1 cellular context compared by ENCODE assay signal in the genomic region with DNA sequence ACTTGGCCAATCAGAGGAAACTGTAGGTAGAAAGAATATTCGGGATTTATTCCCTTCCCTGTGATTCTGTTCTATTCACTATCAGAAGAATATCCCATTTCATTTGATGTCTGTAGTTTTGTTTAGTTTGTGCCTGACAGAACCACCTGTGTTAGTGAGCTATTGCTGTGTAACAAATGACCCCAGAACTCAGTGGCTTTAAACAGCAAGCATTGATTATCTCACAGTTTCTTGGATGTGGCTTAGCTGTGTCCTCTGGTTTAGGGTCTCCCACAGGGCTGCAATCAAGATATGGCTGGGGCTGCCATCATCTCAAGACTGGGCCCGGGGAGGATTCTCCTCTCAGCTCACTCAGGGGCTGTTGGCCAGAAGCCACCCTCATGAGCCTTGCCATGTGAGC.
A peak's percentile ranks its signal among the peaks of the same experiment; 100 is the strongest.
TF ChIP-seq lines count a peak whose summit lies in the region.

No MANE protein-coding gene starts in this region.

TF ChIP-seq in K562, 482 proteins besides CTCF, POLR2A, EP300 and RAD21 (continued from another document):
- TF ChIP-seq, protein P1, sequence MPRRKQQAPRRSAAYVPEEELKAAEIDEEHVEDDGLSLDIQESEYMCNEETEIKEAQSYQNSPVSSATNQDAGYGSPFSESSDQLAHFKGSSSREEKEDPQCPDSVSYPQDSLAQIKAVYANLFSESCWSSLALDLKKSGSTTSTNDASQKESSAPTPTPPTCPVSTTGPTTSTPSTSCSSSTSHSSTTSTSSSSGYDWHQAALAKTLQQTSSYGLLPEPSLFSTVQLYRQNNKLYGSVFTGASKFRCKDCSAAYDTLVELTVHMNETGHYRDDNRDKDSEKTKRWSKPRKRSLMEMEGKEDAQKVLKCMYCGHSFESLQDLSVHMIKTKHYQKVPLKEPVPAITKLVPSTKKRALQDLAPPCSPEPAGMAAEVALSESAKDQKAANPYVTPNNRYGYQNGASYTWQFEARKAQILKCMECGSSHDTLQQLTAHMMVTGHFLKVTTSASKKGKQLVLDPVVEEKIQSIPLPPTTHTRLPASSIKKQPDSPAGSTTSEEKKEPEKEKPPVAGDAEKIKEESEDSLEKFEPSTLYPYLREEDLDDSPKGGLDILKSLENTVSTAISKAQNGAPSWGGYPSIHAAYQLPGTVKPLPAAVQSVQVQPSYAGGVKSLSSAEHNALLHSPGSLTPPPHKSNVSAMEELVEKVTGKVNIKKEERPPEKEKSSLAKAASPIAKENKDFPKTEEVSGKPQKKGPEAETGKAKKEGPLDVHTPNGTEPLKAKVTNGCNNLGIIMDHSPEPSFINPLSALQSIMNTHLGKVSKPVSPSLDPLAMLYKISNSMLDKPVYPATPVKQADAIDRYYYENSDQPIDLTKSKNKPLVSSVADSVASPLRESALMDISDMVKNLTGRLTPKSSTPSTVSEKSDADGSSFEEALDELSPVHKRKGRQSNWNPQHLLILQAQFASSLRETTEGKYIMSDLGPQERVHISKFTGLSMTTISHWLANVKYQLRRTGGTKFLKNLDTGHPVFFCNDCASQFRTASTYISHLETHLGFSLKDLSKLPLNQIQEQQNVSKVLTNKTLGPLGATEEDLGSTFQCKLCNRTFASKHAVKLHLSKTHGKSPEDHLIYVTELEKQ (CRISPR knock-in tag; IDR thresholded peaks at IDR 0.05), result no peak
- TF ChIP-seq CCNT2 (IDR thresholded peaks at IDR 0.05; ENCODE audit: borderline replicate concordance, extremely low read depth, insufficient read length, low read depth, low read length) (no peak), GATA2 (CRISPR knock-in tag; IDR thresholded peaks at IDR 0.05) (no peak), SMARCE1 (IDR thresholded peaks at IDR 0.05) (no peak), DNMT1 (IDR thresholded peaks at IDR 0.05) (no peak), RAD51 (IDR thresholded peaks at IDR 0.05; ENCODE audit: borderline replicate concordance, low read depth) (no peak), CBX3 (IDR thresholded peaks at IDR 0.05; ENCODE audit: borderline replicate concordance in 1 of 2, low read length in 2 of 2) (peak in 1 of 2 experiments; percentile 94; a peak in 2 of 3 replicates), PRMT5 (CRISPR knock-in tag; IDR thresholded peaks at IDR 0.05) (no peak), ILK (tag; IDR thresholded peaks at IDR 0.05; ENCODE audit: borderline replicate concordance, low read depth) (no peak), CBFA2T3 (IDR thresholded peaks at IDR 0.05) (no peak), ZNF445 (CRISPR knock-in tag; IDR thresholded peaks at IDR 0.05; ENCODE audit: low read depth) (no peak), RFX1 (IDR thresholded peaks at IDR 0.05) (no peak), HDAC1 (IDR thresholded peaks at IDR 0.05) (no peak), ILF3 (IDR thresholded peaks at IDR 0.05; ENCODE audit: borderline replicate concordance) (no peak), POLR3A (IDR thresholded peaks at IDR 0.05; ENCODE audit: borderline replicate concordance, extremely low read depth, insufficient read depth, insufficient read length) (no peak), NFE2L1 (tag; IDR thresholded peaks at IDR 0.05; ENCODE audit: borderline replicate concordance, low read depth) (no peak), SMARCA5 (IDR thresholded peaks at IDR 0.05) (0 out of 2 replicates have a peak, but pooled peaks have one; percentile 14), ARHGAP35 (IDR thresholded peaks at IDR 0.05; ENCODE audit: partially characterized antibody) (no peak), LCOR (CRISPR knock-in tag; IDR thresholded peaks at IDR 0.05) (no peak), RBM25 (IDR thresholded peaks at IDR 0.05; ENCODE audit: low read depth, low read length, severe bottlenecking) (peak; percentile 86), HDGF (IDR thresholded peaks at IDR 0.05) (no peak), STAT5B (CRISPR knock-in tag; IDR thresholded peaks at IDR 0.05) (no peak), ZNF217 (CRISPR knock-in tag; IDR thresholded peaks at IDR 0.05) (no peak), LEF1 (IDR thresholded peaks at IDR 0.05) (no peak), HSF4 (CRISPR knock-in tag; IDR thresholded peaks at IDR 0.05; ENCODE audit: borderline replicate concordance) (no peak), CREB1 (IDR thresholded peaks at IDR 0.05) (no peak), CREB1 (CRISPR knock-in tag; IDR thresholded peaks at IDR 0.05) (no peak), HIVEP1 (CRISPR knock-in tag; IDR thresholded peaks at IDR 0.05) (no peak), CBX1 (IDR thresholded peaks at IDR 0.05; ENCODE audit: low read depth) (peak; percentile 66; the same call in 1 of the 2 replicates), RBM34 (IDR thresholded peaks at IDR 0.05; ENCODE audit: borderline replicate concordance, insufficient read depth, low read length) (no peak), KDM1A (IDR thresholded peaks at IDR 0.05) (peak; percentile 41 to 72; a peak in 3 of 4 replicates), RFX7 (CRISPR knock-in tag; IDR thresholded peaks at IDR 0.05) (no peak), ZNF780A (CRISPR knock-in tag; IDR thresholded peaks at IDR 0.05) (no peak), ZNF146 (CRISPR knock-in tag; IDR thresholded peaks at IDR 0.05; ENCODE audit: unreplicated experiment) (no peak), GABPA (tag; conservative IDR thresholded peaks at IDR 0.05; ENCODE audit: low read depth) (no peak), HMG20B (CRISPR knock-in tag; IDR thresholded peaks at IDR 0.05) (no peak), TRIM24 (IDR thresholded peaks at IDR 0.05) (peak in 1 of 2 experiments; percentile 31; a peak in 1 of 4 replicates), HDAC6 (IDR thresholded peaks at IDR 0.05; ENCODE audit: low read depth, low read length) (no peak), ELF2 (CRISPR knock-in tag; IDR thresholded peaks at IDR 0.05) (no peak), PYGO2 (tag; IDR thresholded peaks at IDR 0.05) (no peak), ADNP (tag; IDR thresholded peaks at IDR 0.05) (peak; percentile 70)
- TF ChIP-seq, protein P2, sequence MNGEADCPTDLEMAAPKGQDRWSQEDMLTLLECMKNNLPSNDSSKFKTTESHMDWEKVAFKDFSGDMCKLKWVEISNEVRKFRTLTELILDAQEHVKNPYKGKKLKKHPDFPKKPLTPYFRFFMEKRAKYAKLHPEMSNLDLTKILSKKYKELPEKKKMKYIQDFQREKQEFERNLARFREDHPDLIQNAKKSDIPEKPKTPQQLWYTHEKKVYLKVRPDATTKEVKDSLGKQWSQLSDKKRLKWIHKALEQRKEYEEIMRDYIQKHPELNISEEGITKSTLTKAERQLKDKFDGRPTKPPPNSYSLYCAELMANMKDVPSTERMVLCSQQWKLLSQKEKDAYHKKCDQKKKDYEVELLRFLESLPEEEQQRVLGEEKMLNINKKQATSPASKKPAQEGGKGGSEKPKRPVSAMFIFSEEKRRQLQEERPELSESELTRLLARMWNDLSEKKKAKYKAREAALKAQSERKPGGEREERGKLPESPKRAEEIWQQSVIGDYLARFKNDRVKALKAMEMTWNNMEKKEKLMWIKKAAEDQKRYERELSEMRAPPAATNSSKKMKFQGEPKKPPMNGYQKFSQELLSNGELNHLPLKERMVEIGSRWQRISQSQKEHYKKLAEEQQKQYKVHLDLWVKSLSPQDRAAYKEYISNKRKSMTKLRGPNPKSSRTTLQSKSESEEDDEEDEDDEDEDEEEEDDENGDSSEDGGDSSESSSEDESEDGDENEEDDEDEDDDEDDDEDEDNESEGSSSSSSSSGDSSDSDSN (IDR thresholded peaks at IDR 0.05; ENCODE audit: borderline replicate concordance in 1 of 2, low read depth in 2 of 2, low read length in 2 of 2), result no peak
- TF ChIP-seq, protein P3, sequence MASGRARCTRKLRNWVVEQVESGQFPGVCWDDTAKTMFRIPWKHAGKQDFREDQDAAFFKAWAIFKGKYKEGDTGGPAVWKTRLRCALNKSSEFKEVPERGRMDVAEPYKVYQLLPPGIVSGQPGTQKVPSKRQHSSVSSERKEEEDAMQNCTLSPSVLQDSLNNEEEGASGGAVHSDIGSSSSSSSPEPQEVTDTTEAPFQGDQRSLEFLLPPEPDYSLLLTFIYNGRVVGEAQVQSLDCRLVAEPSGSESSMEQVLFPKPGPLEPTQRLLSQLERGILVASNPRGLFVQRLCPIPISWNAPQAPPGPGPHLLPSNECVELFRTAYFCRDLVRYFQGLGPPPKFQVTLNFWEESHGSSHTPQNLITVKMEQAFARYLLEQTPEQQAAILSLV (tag; IDR thresholded peaks at IDR 0.05), result no peak
- TF ChIP-seq, protein P4, sequence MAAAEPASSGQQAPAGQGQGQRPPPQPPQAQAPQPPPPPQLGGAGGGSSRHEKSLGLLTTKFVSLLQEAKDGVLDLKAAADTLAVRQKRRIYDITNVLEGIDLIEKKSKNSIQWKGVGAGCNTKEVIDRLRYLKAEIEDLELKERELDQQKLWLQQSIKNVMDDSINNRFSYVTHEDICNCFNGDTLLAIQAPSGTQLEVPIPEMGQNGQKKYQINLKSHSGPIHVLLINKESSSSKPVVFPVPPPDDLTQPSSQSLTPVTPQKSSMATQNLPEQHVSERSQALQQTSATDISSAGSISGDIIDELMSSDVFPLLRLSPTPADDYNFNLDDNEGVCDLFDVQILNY (CRISPR knock-in tag; IDR thresholded peaks at IDR 0.05), result no peak
- TF ChIP-seq, protein P5, sequence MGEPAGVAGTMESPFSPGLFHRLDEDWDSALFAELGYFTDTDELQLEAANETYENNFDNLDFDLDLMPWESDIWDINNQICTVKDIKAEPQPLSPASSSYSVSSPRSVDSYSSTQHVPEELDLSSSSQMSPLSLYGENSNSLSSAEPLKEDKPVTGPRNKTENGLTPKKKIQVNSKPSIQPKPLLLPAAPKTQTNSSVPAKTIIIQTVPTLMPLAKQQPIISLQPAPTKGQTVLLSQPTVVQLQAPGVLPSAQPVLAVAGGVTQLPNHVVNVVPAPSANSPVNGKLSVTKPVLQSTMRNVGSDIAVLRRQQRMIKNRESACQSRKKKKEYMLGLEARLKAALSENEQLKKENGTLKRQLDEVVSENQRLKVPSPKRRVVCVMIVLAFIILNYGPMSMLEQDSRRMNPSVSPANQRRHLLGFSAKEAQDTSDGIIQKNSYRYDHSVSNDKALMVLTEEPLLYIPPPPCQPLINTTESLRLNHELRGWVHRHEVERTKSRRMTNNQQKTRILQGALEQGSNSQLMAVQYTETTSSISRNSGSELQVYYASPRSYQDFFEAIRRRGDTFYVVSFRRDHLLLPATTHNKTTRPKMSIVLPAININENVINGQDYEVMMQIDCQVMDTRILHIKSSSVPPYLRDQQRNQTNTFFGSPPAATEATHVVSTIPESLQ (CRISPR knock-in tag; IDR thresholded peaks at IDR 0.05), result no peak
- TF ChIP-seq, protein P6, sequence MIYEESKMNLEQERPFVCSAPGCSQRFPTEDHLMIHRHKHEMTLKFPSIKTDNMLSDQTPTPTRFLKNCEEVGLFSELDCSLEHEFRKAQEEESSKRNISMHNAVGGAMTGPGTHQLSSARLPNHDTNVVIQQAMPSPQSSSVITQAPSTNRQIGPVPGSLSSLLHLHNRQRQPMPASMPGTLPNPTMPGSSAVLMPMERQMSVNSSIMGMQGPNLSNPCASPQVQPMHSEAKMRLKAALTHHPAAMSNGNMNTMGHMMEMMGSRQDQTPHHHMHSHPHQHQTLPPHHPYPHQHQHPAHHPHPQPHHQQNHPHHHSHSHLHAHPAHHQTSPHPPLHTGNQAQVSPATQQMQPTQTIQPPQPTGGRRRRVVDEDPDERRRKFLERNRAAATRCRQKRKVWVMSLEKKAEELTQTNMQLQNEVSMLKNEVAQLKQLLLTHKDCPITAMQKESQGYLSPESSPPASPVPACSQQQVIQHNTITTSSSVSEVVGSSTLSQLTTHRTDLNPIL (CRISPR knock-in tag; IDR thresholded peaks at IDR 0.05), result no peak
- TF ChIP-seq, protein P7, sequence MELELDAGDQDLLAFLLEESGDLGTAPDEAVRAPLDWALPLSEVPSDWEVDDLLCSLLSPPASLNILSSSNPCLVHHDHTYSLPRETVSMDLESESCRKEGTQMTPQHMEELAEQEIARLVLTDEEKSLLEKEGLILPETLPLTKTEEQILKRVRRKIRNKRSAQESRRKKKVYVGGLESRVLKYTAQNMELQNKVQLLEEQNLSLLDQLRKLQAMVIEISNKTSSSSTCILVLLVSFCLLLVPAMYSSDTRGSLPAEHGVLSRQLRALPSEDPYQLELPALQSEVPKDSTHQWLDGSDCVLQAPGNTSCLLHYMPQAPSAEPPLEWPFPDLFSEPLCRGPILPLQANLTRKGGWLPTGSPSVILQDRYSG (tag; conservative IDR thresholded peaks at IDR 0.05; ENCODE audit: low read depth), result no peak
- TF ChIP-seq, protein P8, sequence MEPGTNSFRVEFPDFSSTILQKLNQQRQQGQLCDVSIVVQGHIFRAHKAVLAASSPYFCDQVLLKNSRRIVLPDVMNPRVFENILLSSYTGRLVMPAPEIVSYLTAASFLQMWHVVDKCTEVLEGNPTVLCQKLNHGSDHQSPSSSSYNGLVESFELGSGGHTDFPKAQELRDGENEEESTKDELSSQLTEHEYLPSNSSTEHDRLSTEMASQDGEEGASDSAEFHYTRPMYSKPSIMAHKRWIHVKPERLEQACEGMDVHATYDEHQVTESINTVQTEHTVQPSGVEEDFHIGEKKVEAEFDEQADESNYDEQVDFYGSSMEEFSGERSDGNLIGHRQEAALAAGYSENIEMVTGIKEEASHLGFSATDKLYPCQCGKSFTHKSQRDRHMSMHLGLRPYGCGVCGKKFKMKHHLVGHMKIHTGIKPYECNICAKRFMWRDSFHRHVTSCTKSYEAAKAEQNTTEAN (CRISPR knock-in tag; IDR thresholded peaks at IDR 0.05), result no peak
- TF ChIP-seq, protein P9, sequence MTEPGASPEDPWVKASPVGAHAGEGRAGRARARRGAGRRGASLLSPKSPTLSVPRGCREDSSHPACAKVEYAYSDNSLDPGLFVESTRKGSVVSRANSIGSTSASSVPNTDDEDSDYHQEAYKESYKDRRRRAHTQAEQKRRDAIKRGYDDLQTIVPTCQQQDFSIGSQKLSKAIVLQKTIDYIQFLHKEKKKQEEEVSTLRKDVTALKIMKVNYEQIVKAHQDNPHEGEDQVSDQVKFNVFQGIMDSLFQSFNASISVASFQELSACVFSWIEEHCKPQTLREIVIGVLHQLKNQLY (CRISPR knock-in tag; conservative IDR thresholded peaks at IDR 0.05), result no peak
